ENCODE assay signal across 9 cellular contexts in genomic region chr9:35518212-35518917, GRCh38. TPM values are rescaled to one million over a fixed set of nuclear protein-coding genes. Genes with fewer than 3 reads are reported as not detected.
DNase-seq lines count a peak whose midpoint lies in the region; ATAC-seq, FAIRE-seq and TF ChIP-seq lines count a peak whose summit lies in the region.
"Had no signal": no experiment of that assay in that cellular context is flagged by ENCODE, and none has a peak within 500 bp of the region (broad histone marks: within the 10 kb centered on the region; RNA-seq: fewer than 3 reads in every experiment).

No MANE protein-coding gene starts in this region.

- no peaks in the 10 kb centered on the region for H3K9me1 ChIP-seq in endothelial cell of umbilical vein (replicated peaks; ENCODE audit: control insufficient read depth, extremely low read depth, insufficient read depth, low read length)

- H3K4me3 ChIP-seq in endothelial cell of umbilical vein (replicated peaks in 1 of 3; ENCODE audit: insufficient read depth in 1 of 3, low read depth in 1 of 3, low read length in 3 of 3) (no peak overlapping the region), mucosa of descending colon (no peak overlapping the region)

- intact Hi-C loops in endothelial cell of umbilical vein (cut with micrococcal nuclease) (loop anchor here (1.0 to 2.0 kb wide), 3 partner anchors 20 to 34 kb away; no protein-coding TSS in a partner anchor), mucosa of descending colon (cut with DNase I, micrococcal nuclease) (no loop called here)

- TSS peak; percentile 74 for BruUV-seq in endothelial cell of umbilical vein (replicated peaks; lab: Mats Ljungman, UMichigan)

- no peak overlapping the region for H2AFZ ChIP-seq in endothelial cell of umbilical vein (ENCODE audit: low read depth, low read length)

- H4K20me1 ChIP-seq in endothelial cell of umbilical vein (replicated peaks; ENCODE audit: control insufficient read depth, extremely low read depth, insufficient read depth, low read length), result no peaks in the 10 kb centered on the region

- H3K4me1 ChIP-seq in endothelial cell of umbilical vein (ENCODE audit: control insufficient read depth, extremely low read depth, insufficient read depth, low read length) (peaks cover 60% of the 10 kb centered on the region), mucosa of descending colon (ENCODE audit: low read depth) (no peaks in the 10 kb centered on the region)

- POLR2A ChIA-PET in endothelial cell of umbilical vein (lab: Charles Lee), result interaction anchor here (1.1 to 2.6 kb wide), 6 partner anchors 10 to 34 kb away, joined by 3 to 12 read pairs (median 5); no protein-coding TSS in a partner anchor

- peak; percentile 74 for FAIRE-seq in endothelial cell of umbilical vein (lab: Jason Lieb, UNC)

- peaks cover 70% of the 10 kb centered on the region for H3K79me2 ChIP-seq in endothelial cell of umbilical vein (ENCODE audit: control insufficient read depth, insufficient read depth, low read length)

- H3K4me2 ChIP-seq in endothelial cell of umbilical vein (ENCODE audit: insufficient read depth, low read length), result peak overlapping the region; percentile 75

- DNase-seq in A172 (ENCODE audit: low spot score) (peak; percentile 96), NCI-H2196 (lab: John Stamatoyannopoulos, UW; ENCODE audit: unreplicated experiment) (peak; percentile 20), endothelial cell of umbilical vein (ENCODE audit: low read depth, low spot score) (peak; percentile 80), mucosa of descending colon (no peak), NCI-H2171 treated with DMSO at 0.1 percent for 48 hours (lab: John Stamatoyannopoulos, UW) (no peak), GOT3 (lab: John Stamatoyannopoulos, UW) (no peak), cortex of kidney (lab: John Stamatoyannopoulos, UW) (no peak)
- DNase-seq: effector CD8-positive, alpha-beta T cell had no signal

- no peaks in the 10 kb centered on the region for H3K36me3 ChIP-seq in endothelial cell of umbilical vein (ENCODE audit: control insufficient read depth in 2 of 2, extremely low read depth in 1 of 2, insufficient read depth in 2 of 2, low read length in 2 of 2)
- H3K36me3 ChIP-seq in mucosa of descending colon (ENCODE audit: low read depth), result no peaks in the 10 kb centered on the region

- TF ChIP-seq POLR2A in endothelial cell of umbilical vein (IDR thresholded peaks at IDR 0.05; ENCODE audit: low read depth, low read length), result peak; percentile 59

- TF ChIP-seq CTCF in endothelial cell of umbilical vein (IDR thresholded peaks at IDR 0.05; ENCODE audit: extremely low read depth in 1 of 2, insufficient read depth in 1 of 2, low read depth in 1 of 2, low read length in 2 of 2) (no peak), mucosa of descending colon (IDR thresholded peaks at IDR 0.05) (no peak)

- H3K27me3 ChIP-seq in endothelial cell of umbilical vein (ENCODE audit: control insufficient read depth in 2 of 2, insufficient read depth in 2 of 2, low read length in 2 of 2), result no peaks in the 10 kb centered on the region

- peak overlapping the region; percentile 90 for H3K9ac ChIP-seq in endothelial cell of umbilical vein (replicated peaks; ENCODE audit: extremely low read depth, insufficient read depth, low read length)

- dilution Hi-C loops in endothelial cell of umbilical vein (cut with MboI; ENCODE audit: extremely low pct_ligation_motif_present, low sequenced_read_pairs), result no loop called here

- CTCF ChIA-PET in endothelial cell of umbilical vein (lab: Charles Lee), result interaction anchor here (1.5 to 7.2 kb wide), 12 partner anchors 10 to 403 kb away, joined by 3 to 83 read pairs (median 8); partner anchors contain the start of genes ATOSB, RUSC2 and UNC13B

- peak overlapping the region; percentile 99 for H3K27ac ChIP-seq in endothelial cell of umbilical vein (ENCODE audit: insufficient read depth, low read depth, low read length)

- H3K9me3 ChIP-seq in endothelial cell of umbilical vein (replicated peaks; ENCODE audit: control insufficient read depth, insufficient read depth, low read length) (no peaks in the 10 kb centered on the region), mucosa of descending colon (no peaks in the 10 kb centered on the region)

- peak; percentile 23 for ATAC-seq in mucosa of descending colon
- no peak for ATAC-seq in GM18520 (IDR thresholded peaks at IDR 0.05; ENCODE audit: unreplicated experiment)

TF ChIP-seq in endothelial cell of umbilical vein, 7 proteins besides CTCF, POLR2A, EP300 and RAD21:
- no peak for TF ChIP-seq MYC (IDR thresholded peaks at IDR 0.05; ENCODE audit: low read depth, low read length)
- peak; percentile 89 for TF ChIP-seq FOS (IDR thresholded peaks at IDR 0.05; ENCODE audit: borderline replicate concordance, insufficient read depth, low read length)
- peak; percentile 88 for TF ChIP-seq POLR2AphosphoS5 (IDR thresholded peaks at IDR 0.05; ENCODE audit: insufficient read depth, low read depth, low read length)
- TF ChIP-seq EZH2 (IDR thresholded peaks at IDR 0.05; ENCODE audit: borderline replicate concordance, low read depth, low read length, severe bottlenecking), result no peak
- TF ChIP-seq GATA2 (IDR thresholded peaks at IDR 0.05; ENCODE audit: insufficient read depth, insufficient read length, low read depth, low read length), result peak; percentile 78
- TF ChIP-seq JUN (IDR thresholded peaks at IDR 0.05; ENCODE audit: borderline replicate concordance, insufficient read depth, insufficient read length, low read depth), result peak; percentile 88
TF ChIP-seq in endothelial cell of umbilical vein: peak in this region for 4.

RNA-seq across cellular contexts. Expression of gene RUSC2, which starts 28.5 kb away (rescaled TPM):
- total RNA-seq in A172 (2014; rRNA removed; shearing (Covaris generic)), result 18.6 and 19.9 TPM in 2 replicates
- total RNA-seq in endothelial cell of umbilical vein (46.2 and 52.1 TPM in 2 replicates), mucosa of descending colon (10 to 100 TPM in 1 of 3 donors, 1 to 10 TPM in 2; 1.6 to 60.5 (median 6.6) TPM)
- polyA plus RNA-seq in endothelial cell of umbilical vein, result 26.1 and 29.9 TPM in 2 replicates
- 17.3 and 22.6 TPM in 2 replicates for polyA plus RNA-seq in endothelial cell of umbilical vein (2011; cell fraction: cytosol; rRNA removed)
- polyA plus RNA-seq in endothelial cell of umbilical vein (2011; cell fraction: nucleus; rRNA removed), result 63.2 and 68.8 TPM in 2 replicates
- 19.2 and 22.1 TPM in 2 replicates for polyA plus RNA-seq in endothelial cell of umbilical vein (2012)
- 63.2 and 73.2 TPM in 2 replicates for polyA minus RNA-seq in endothelial cell of umbilical vein
- 9.9 TPM for polyA minus RNA-seq in endothelial cell of umbilical vein (2011; cell fraction: cytosol; rRNA and poly(A)+ RNA removed)
- polyA minus RNA-seq in endothelial cell of umbilical vein (2011; cell fraction: nucleus; rRNA and poly(A)+ RNA removed), result 34.4 and 34.6 TPM in 2 replicates

Comparison
In these comparisons a context has a peak if more than half of its experiments do, and no peak if none do; other contexts are left out.
1. DNase-seq: peak in A172 (single experiment), NCI-H2196 (single experiment) and endothelial cell of umbilical vein (single experiment); none in mucosa of descending colon (0 of 3), NCI-H2171 treated with DMSO at 0.1 percent for 48 hours (single experiment), GOT3 (single experiment) and cortex of kidney (single experiment).